1 cellular context compared by ENCODE assay signal in the genomic region with DNA sequence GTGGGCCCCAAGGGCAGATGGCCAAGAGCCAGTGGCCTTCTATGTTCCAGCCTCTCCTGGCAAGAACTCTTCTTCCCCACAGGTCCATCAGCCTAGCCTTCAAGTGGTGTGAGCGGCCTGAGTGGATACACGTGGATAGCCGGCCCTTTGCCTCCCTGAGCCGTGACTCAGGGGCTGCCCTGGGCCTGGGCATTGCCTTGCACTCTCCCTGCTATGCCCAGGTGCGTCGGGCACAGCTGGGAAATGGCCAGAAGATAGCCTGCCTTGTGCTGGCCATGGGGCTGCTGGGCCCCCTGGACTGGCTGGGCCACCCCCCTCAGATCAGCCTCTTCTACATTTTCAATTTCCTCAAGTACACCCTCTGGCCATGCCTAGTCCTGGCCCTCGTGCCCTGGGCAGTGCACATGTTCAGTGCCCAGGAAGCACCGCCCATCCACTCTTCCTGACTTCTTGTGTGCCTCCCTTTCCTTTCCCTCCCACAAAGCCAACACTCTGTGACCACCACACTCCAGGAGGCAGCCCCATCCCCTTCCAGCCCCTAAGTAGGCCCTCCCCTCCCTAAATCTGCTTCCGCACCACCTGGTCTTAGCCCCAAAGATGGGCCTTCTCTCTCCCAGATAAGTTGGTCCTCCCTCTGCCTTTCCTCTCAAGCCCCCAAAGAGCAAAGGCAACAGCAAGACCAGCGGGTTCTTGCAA.
TF ChIP-seq lines count a peak whose summit lies in the region.

No MANE protein-coding gene starts in this region.

TF ChIP-seq in HEK293, 187 proteins besides CTCF, POLR2A, EP300 and RAD21 (continued from another document):
- TF ChIP-seq, protein P1, sequence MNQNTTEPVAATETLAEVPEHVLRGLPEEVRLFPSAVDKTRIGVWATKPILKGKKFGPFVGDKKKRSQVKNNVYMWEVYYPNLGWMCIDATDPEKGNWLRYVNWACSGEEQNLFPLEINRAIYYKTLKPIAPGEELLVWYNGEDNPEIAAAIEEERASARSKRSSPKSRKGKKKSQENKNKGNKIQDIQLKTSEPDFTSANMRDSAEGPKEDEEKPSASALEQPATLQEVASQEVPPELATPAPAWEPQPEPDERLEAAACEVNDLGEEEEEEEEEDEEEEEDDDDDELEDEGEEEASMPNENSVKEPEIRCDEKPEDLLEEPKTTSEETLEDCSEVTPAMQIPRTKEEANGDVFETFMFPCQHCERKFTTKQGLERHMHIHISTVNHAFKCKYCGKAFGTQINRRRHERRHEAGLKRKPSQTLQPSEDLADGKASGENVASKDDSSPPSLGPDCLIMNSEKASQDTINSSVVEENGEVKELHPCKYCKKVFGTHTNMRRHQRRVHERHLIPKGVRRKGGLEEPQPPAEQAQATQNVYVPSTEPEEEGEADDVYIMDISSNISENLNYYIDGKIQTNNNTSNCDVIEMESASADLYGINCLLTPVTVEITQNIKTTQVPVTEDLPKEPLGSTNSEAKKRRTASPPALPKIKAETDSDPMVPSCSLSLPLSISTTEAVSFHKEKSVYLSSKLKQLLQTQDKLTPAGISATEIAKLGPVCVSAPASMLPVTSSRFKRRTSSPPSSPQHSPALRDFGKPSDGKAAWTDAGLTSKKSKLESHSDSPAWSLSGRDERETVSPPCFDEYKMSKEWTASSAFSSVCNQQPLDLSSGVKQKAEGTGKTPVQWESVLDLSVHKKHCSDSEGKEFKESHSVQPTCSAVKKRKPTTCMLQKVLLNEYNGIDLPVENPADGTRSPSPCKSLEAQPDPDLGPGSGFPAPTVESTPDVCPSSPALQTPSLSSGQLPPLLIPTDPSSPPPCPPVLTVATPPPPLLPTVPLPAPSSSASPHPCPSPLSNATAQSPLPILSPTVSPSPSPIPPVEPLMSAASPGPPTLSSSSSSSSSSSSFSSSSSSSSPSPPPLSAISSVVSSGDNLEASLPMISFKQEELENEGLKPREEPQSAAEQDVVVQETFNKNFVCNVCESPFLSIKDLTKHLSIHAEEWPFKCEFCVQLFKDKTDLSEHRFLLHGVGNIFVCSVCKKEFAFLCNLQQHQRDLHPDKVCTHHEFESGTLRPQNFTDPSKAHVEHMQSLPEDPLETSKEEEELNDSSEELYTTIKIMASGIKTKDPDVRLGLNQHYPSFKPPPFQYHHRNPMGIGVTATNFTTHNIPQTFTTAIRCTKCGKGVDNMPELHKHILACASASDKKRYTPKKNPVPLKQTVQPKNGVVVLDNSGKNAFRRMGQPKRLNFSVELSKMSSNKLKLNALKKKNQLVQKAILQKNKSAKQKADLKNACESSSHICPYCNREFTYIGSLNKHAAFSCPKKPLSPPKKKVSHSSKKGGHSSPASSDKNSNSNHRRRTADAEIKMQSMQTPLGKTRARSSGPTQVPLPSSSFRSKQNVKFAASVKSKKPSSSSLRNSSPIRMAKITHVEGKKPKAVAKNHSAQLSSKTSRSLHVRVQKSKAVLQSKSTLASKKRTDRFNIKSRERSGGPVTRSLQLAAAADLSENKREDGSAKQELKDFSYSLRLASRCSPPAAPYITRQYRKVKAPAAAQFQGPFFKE (tag by site-specific recombination; IDR thresholded peaks at IDR 0.05; ENCODE audit: borderline replicate concordance) = no peak
- TF ChIP-seq ZNF37A (tag by site-specific recombination; IDR thresholded peaks at IDR 0.05) (no peak), ZNF24 (tag by site-specific recombination; IDR thresholded peaks at IDR 0.05) (no peak), GLIS2 (tag by site-specific recombination; IDR thresholded peaks at IDR 0.05) (peak; percentile 42; the same call in 1 of the 2 replicates)
